In genomic region chr12:57817261-57817989, GRCh38 we compare ENCODE assay signal across 1 cellular context.
TF ChIP-seq lines count a peak whose summit lies in the region.

No MANE protein-coding gene starts in this region.

TF ChIP-seq in K562, 482 proteins besides CTCF, POLR2A, EP300 and RAD21:
- TF ChIP-seq ZEB2 (IDR thresholded peaks at IDR 0.05) (no peak), THRA (IDR thresholded peaks at IDR 0.05) (no peak), CBFA2T3 (IDR thresholded peaks at IDR 0.05) (no peak), PHF21A (IDR thresholded peaks at IDR 0.05; ENCODE audit: borderline replicate concordance, low read depth) (no peak), ZNF696 (CRISPR knock-in tag; conservative IDR thresholded peaks at IDR 0.05) (no peak), SFPQ (IDR thresholded peaks at IDR 0.05; ENCODE audit: low read depth, low read length) (no peak), RFX7 (CRISPR knock-in tag; IDR thresholded peaks at IDR 0.05) (no peak), GATAD2A (IDR thresholded peaks at IDR 0.05) (no peak), ZBTB9 (CRISPR knock-in tag; IDR thresholded peaks at IDR 0.05) (no peak), RAD51 (IDR thresholded peaks at IDR 0.05; ENCODE audit: borderline replicate concordance, low read depth) (no peak), MCM2 (IDR thresholded peaks at IDR 0.05; ENCODE audit: low read depth) (no peak), CBX8 (IDR thresholded peaks at IDR 0.05; ENCODE audit: borderline replicate concordance, extremely low read depth, low read depth, low read length, poor library complexity, severe bottlenecking) (no peak), ZNF707 (CRISPR knock-in tag; conservative IDR thresholded peaks at IDR 0.05) (no peak), TEAD4 (IDR thresholded peaks at IDR 0.05; ENCODE audit: low read length) (no peak), TEAD4 (CRISPR knock-in tag; IDR thresholded peaks at IDR 0.05; ENCODE audit: borderline replicate concordance) (no peak), ZNF551 (CRISPR knock-in tag; IDR thresholded peaks at IDR 0.05) (no peak)
TF ChIP-seq in K562: peak in this region for 0.
